1 cellular context compared by ENCODE assay signal in genomic region chr2:84537251-84537650, GRCh38.
TF ChIP-seq lines count a peak whose summit lies in the region.

No MANE protein-coding gene starts in this region.

TF ChIP-seq in GM23338, 12 proteins besides CTCF, POLR2A, EP300 and RAD21 (continued from another document):
- TF ChIP-seq REST (IDR thresholded peaks at IDR 0.05; ENCODE audit: unreplicated experiment) (no peak), STAT1 (IDR thresholded peaks at IDR 0.05; ENCODE audit: unreplicated experiment) (no peak), ZNF462 (CRISPR knock-in tag; IDR thresholded peaks at IDR 0.05) (no peak)
